In the genomic region with DNA sequence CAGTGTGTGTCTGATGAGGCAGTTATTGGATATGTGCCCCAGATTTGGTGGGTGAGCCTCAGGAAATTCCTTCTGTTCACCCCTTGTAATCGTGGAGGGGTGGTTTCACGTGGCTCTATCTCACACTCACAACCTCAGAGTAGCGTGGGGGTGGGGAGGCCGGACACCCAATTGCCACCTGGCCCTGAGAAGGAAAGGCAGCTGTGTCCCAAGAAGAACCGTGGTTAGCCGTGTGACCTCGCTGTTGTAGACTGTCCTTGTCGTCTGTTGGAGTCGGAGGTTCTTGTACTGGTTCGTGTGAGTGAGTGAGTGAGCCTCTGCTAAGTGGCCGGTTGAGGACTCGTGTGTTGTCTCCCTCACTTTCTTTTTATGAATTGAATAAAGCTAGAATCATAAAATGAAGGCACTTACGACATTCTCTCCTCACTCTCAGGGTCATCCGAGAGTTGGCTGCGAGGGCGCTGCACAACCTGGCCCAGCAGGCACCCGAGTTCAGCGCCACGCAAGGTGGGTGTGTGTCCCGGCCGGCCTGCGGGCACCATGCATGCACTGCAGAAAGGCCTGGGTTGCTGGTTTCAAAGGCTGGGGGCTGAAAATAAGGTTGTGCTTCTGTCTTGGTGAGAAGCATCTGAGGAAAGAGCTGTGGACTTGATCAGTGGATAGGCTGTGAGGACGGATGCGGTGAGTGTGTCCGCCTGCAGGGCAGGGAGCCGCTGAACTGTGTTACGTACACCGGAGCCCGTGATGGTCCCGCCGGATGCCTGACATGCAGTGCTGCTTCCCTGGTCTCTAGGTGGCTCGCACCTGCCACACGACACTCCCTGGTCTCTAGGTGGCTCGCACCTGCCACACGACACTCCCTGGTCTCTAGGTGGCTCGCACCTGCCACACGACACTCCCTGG, we compare ENCODE assay signal across 19 cellular contexts.
"Had no signal": no experiment of that assay in that cellular context is flagged by ENCODE, and none has a peak within 500 bp of the region (broad histone marks: within the 10 kb centered on the region; RNA-seq: fewer than 3 reads in every experiment).

No MANE protein-coding gene starts in this region.

- H3K4me3 ChIP-seq: esophagus muscularis mucosa, gastrocnemius medialis, lung, sigmoid colon, stomach, thoracic aorta, transverse colon had no signal

- H3K27me3 ChIP-seq: esophagus muscularis mucosa, gastrocnemius medialis, sigmoid colon, stomach, transverse colon had no signal

- H3K36me3 ChIP-seq: transverse colon had no signal

- ATAC-seq: gastrocnemius medialis; left cardiac atrium; left ventricle myocardium superior; naive thymus-derived CD4-positive, alpha-beta T cell had no signal

- H3K4me1 ChIP-seq: sigmoid colon, transverse colon had no signal

- H3K27ac ChIP-seq: epithelial cell of prostate, esophagus muscularis mucosa, gastrocnemius medialis, sigmoid colon, stomach, thoracic aorta, transverse colon had no signal

- DNase-seq: effector memory CD4-positive, alpha-beta T cell; gastrocnemius medialis; immature natural killer cell; left ventricle myocardium superior; mesendoderm; nephron progenitor cell; posterior cingulate gyrus; sigmoid colon; stimulated activated CD4-positive, alpha-beta T cell treated with anti-CD3 and anti-CD28 coated beads, Interleukin-12 subunit alpha, Interleukin-12 subunit beta, amount 100 ng/mL, for 4 hours; stimulated activated naive CD4-positive, alpha-beta T cell; stomach; substantia nigra; transverse colon had no signal

- H3K9me3 ChIP-seq: esophagus muscularis mucosa, gastrocnemius medialis, sigmoid colon, stomach, thoracic aorta, transverse colon had no signal
